ENCODE assay signal across 9 cellular contexts in the genomic region with DNA sequence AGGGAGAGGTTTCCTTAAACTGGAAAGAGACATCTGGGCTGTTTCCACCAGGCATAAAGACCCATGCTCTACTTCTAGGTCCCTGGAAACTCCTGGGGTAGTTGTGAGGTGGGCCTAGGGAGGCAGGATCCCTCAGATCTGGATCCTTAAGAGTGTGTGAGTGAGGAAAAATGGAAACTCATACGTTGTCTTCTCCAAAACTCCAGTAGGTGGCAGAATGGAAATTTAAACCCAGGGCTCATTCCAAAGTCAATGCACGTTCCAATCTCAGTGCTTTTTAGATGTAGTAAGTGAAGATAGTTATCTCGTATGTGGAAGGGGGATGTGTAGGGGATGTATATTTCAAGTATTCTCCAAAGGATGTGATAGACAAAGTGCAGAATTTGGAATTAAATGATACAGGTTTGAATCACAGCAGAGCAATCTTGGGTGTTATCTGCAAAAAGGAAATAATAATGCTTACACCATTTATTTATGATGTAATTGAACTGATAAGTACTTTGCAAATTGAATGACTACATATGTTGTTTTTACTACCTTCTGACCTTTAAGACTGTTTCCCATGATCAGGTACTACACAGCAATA. TPM values are rescaled to one million over a fixed set of nuclear protein-coding genes. Genes with fewer than 3 reads are reported as not detected.
DNase-seq lines count a peak whose midpoint lies in the region; ATAC-seq, FAIRE-seq and TF ChIP-seq lines count a peak whose summit lies in the region.
"Had no signal": no experiment of that assay in that cellular context is flagged by ENCODE, and none has a peak within 500 bp of the region (broad histone marks: within the 10 kb centered on the region; RNA-seq: fewer than 3 reads in every experiment).

No MANE protein-coding gene starts in this region.

- TF ChIP-seq EP300 in esophagus muscularis mucosa (IDR thresholded peaks at IDR 0.05): no peak

- H3K27ac ChIP-seq in esophagus muscularis mucosa (replicated peaks in 1 of 4): no peak overlapping the region
- H3K27ac ChIP-seq in small intestine (ENCODE audit: low read depth in 1 of 2, low read length in 1 of 2): no peak overlapping the region

- DNase-seq in NCI-H2196 (lab: John Stamatoyannopoulos, UW; ENCODE audit: unreplicated experiment): peak; percentile 4
- no peak for DNase-seq in NCI-H2196 treated with DMSO at 0.1 percent for 48 hours (lab: John Stamatoyannopoulos, UW; ENCODE audit: unreplicated experiment)
- peak; percentile 16 for DNase-seq in NCI-H748 treated with DMSO at 0.1 percent for 48 hours (lab: John Stamatoyannopoulos, UW)
- no peak for DNase-seq in esophagus muscularis mucosa (ENCODE audit: extremely low spot score)
- DNase-seq in small intestine: peak; percentile 84
- DNase-seq in stimulated activated CD4-positive, alpha-beta T cell treated with anti-CD3 and anti-CD28 coated beads, Interleukin-2, amount 100 ng/mL, for 24 hours: no peak
- DNase-seq: left ventricle myocardium superior had no signal

- no peaks in the 10 kb centered on the region for H3K9me3 ChIP-seq in esophagus muscularis mucosa
- H3K9me3 ChIP-seq in small intestine (ENCODE audit: control insufficient read depth, low read depth): no peaks in the 10 kb centered on the region

- FAIRE-seq in small intestine (lab: Jason Lieb, UNC): no peak

- H3K4me3 ChIP-seq in esophagus muscularis mucosa (no peak overlapping the region), small intestine (ENCODE audit: low read depth in 1 of 2, low read length in 2 of 2) (no peak overlapping the region)

- H3K27me3 ChIP-seq in esophagus muscularis mucosa (peaks cover 0 to 7% (median 0%) of the 10 kb centered on the region in 4 donors), small intestine (ENCODE audit: control insufficient read depth in 2 of 2, insufficient read depth in 2 of 2, low read length in 2 of 2) (no peaks in the 10 kb centered on the region)

- TF ChIP-seq CTCF in esophagus muscularis mucosa (IDR thresholded peaks at IDR 0.05): peak in 2 of 3 experiments; percentile 16 to 20

- no peak for TF ChIP-seq POLR2A in esophagus muscularis mucosa (IDR thresholded peaks at IDR 0.05; ENCODE audit: low read depth)

- H3K36me3 ChIP-seq in esophagus muscularis mucosa (no peaks in the 10 kb centered on the region), small intestine (ENCODE audit: control insufficient read depth in 2 of 2, insufficient read depth in 2 of 2, low read length in 2 of 2) (no peaks in the 10 kb centered on the region)

- intact Hi-C loops in esophagus muscularis mucosa (cut with DNase I): no loop called here

- H3K4me1 ChIP-seq in esophagus muscularis mucosa (no peaks in the 10 kb centered on the region), small intestine (ENCODE audit: control insufficient read depth in 2 of 2, insufficient read depth in 1 of 2, low read depth in 1 of 2, low read length in 1 of 2) (no peaks in the 10 kb centered on the region)

- ATAC-seq in esophagus mucosa (no peak), HG02763 (IDR thresholded peaks at IDR 0.05; ENCODE audit: unreplicated experiment) (no peak)
- ATAC-seq: left ventricle myocardium superior had no signal

- WGBS in esophagus muscularis mucosa: 0% methylated on average over 3 of the region's 3 CpGs
- 1 to 10% (median 6%) methylated on average over 3 of the region's 3 CpGs for WGBS in small intestine, 3 donors

RNA-seq across cellular contexts. Expression of gene MMP1, which starts 13.1 kb away (rescaled TPM):
- under 1 TPM in 1 of 4 donors, not detected in 3; 0.17 TPM for total RNA-seq in esophagus muscularis mucosa
- 10 to 100 TPM in 1 of 3 donors, 1 to 10 TPM in 1, under 1 TPM in 1; 0.45 to 63.4 (median 4.6) TPM for polyA plus RNA-seq in small intestine
- total RNA-seq in esophagus mucosa: 3.5 TPM
- total RNA-seq: left ventricle myocardium superior had no signal

RNA-seq across cellular contexts. Expression of gene MMP10, which starts 30.6 kb away (rescaled TPM):
- not detected for total RNA-seq in esophagus muscularis mucosa
- polyA plus RNA-seq in small intestine: 1 to 10 TPM in 1 of 3 donors, not detected in 2; 4.9 TPM
- total RNA-seq in esophagus mucosa: 1.4 TPM
- total RNA-seq: left ventricle myocardium superior had no signal

RNA-seq across cellular contexts. Expression of gene MMP3, which starts 32.4 kb away (rescaled TPM):
- 1 to 10 TPM in 3 of 4 donors, under 1 TPM in 1; 0.32 to 7.5 (median 1.3) TPM for total RNA-seq in esophagus muscularis mucosa
- polyA plus RNA-seq in small intestine: 10 to 100 TPM in 1 of 3 donors, 1 to 10 TPM in 1, not detected in 1; 1.1 to 28.2 TPM
- total RNA-seq in esophagus mucosa: 0.56 TPM
- total RNA-seq: left ventricle myocardium superior had no signal

Comparison
In these comparisons a context has a peak if more than half of its experiments do, and no peak if none do; other contexts are left out.
1. DNase-seq: peak in NCI-H2196 (single experiment), NCI-H748 treated with DMSO at 0.1 percent for 48 hours (single experiment) and small intestine (single experiment); none in NCI-H2196 treated with DMSO at 0.1 percent for 48 hours (single experiment), esophagus muscularis mucosa (single experiment) and stimulated activated CD4-positive, alpha-beta T cell treated with anti-CD3 and anti-CD28 coated beads, Interleukin-2, amount 100 ng/mL, for 24 hours (0 of 2).